ENCODE assay signal across 8 cellular contexts in genomic region chr2:164992818-164993217, GRCh38. TPM values are rescaled to one million over a fixed set of nuclear protein-coding genes. Genes with fewer than 3 reads are reported as not detected.
DNase-seq lines count a peak whose midpoint lies in the region; ATAC-seq and TF ChIP-seq lines count a peak whose summit lies in the region.

No MANE protein-coding gene starts in this region.

- H2AK5ac ChIP-seq in H9 (ENCODE audit: insufficient read length, low read length), result no peak overlapping the region

- no peak overlapping the region for H4K5ac ChIP-seq in H9 (ENCODE audit: insufficient read length, low read depth, low read length)

- H3K4me3 Mint-ChIP-seq in H9 (no peak overlapping the region), MCF 10A (ENCODE audit: unreplicated experiment) (no peak overlapping the region)
- no peak overlapping the region for H3K4me3 Mint-ChIP-seq in stimulated activated naive B cell treated with anti-CD40 and anti-IgM and Interleukin-4, amounts not matched to agents 10 μg/mL and 1 μg/mL and 100 μg/mL, for 72 hours

- no peaks in the 10 kb centered on the region for H3K23me2 ChIP-seq in H9 (ENCODE audit: insufficient read length, low read depth, low read length, poor library complexity, severe bottlenecking)

- H3K18ac ChIP-seq in H9 (ENCODE audit: insufficient read length, low read depth, low read length), result no peak overlapping the region

- intact Hi-C loops in MCF 10A (cut with micrococcal nuclease), result loop anchor here (1.0 to 5.0 kb wide), 3 partner anchors 211 to 300 kb away; partner anchors contain the start of gene SCN3A

- no peak overlapping the region for H3K27ac ChIP-seq in H9 (ENCODE audit: insufficient read length, low read depth, low read length)
- H3K27ac ChIP-seq in RWPE2 (ENCODE audit: poor library complexity, severe bottlenecking), result peak overlapping the region; percentile 57

- no peaks in the 10 kb centered on the region for H3K79me2 ChIP-seq in H9 (ENCODE audit: insufficient read depth, low read length)

- CTCF ChIA-PET in MCF 10A (lab: Yijun Ruan, JAX), result interaction anchor here (0.6 to 5.8 kb wide), 27 partner anchors 17 to 903 kb away, joined by 3 to 52 read pairs (median 4); partner anchors contain the start of genes COBLL1, SCN2A and SCN3A

- H2AFZ ChIP-seq in H9 (ENCODE audit: low read length), result no peak overlapping the region

- H3K27ac Mint-ChIP-seq in H9, result no peak overlapping the region
- H3K27ac Mint-ChIP-seq in MCF 10A (ENCODE audit: low read depth, unreplicated experiment), result peak overlapping the region; percentile 31
- peak overlapping the region; percentile 74 for H3K27ac Mint-ChIP-seq in stimulated activated naive B cell treated with anti-CD40 and anti-IgM and Interleukin-4, amounts not matched to agents 10 μg/mL and 1 μg/mL and 100 μg/mL, for 72 hours

- H3K4me2 ChIP-seq in H9 (ENCODE audit: insufficient read depth, insufficient read length, low read length), result no peak overlapping the region

- no peak overlapping the region for H4K8ac ChIP-seq in H9 (replicated peaks; ENCODE audit: insufficient read length, low read depth, low read length)

- DNase-seq in activated gamma-delta T cell treated with Interleukin-2 at 50 U/mL for 16 hours (peak; percentile 31), activated gamma-delta T cell (lab: John Stamatoyannopoulos, UW) (no peak), H9 (no peak), M059J (ENCODE audit: low read depth) (peak; percentile 90), RWPE2 (ENCODE audit: low spot score) (no peak), MCF 10A (ENCODE audit: unreplicated experiment) (peak; percentile 87), left kidney (ENCODE audit: low read depth, low spot score) (peak; percentile 84)
- DNase-seq in stimulated activated naive B cell treated with anti-CD40 and anti-IgM and Interleukin-4, amounts not matched to agents 10 μg/mL and 1 μg/mL and 100 μg/mL, for 72 hours, result peak; percentile 22

- TF ChIP-seq CTCF in H9 (conservative IDR thresholded peaks at IDR 0.05) (peak; percentile 69), RWPE2 (IDR thresholded peaks at IDR 0.05; ENCODE audit: poor library complexity, severe bottlenecking) (peak; percentile 54), MCF 10A (IDR thresholded peaks at IDR 0.05; ENCODE audit: unreplicated experiment) (peak; percentile 30)

- H3K79me1 ChIP-seq in H9 (ENCODE audit: insufficient read depth, low read depth, low read length, poor library complexity, severe bottlenecking), result no peaks in the 10 kb centered on the region

- no peak overlapping the region for H2BK20ac ChIP-seq in H9 (ENCODE audit: low read depth, low read length, poor library complexity, severe bottlenecking)

- H3K4ac ChIP-seq in H9 (ENCODE audit: low read depth, low read length), result no peak overlapping the region

- H3K9me3 Mint-ChIP-seq in H9, result no peaks in the 10 kb centered on the region
- no peaks in the 10 kb centered on the region for H3K9me3 Mint-ChIP-seq in MCF 10A (ENCODE audit: unreplicated experiment)
- peaks cover 5 to 7% of the 10 kb centered on the region in 2 donors for H3K9me3 Mint-ChIP-seq in stimulated activated naive B cell treated with anti-CD40 and anti-IgM and Interleukin-4, amounts not matched to agents 10 μg/mL and 1 μg/mL and 100 μg/mL, for 72 hours

- POLR2A ChIA-PET in MCF 10A (lab: Yijun Ruan, JAX), result interaction anchor here (0.9 to 1.8 kb wide), 2 partner anchors 151 to 211 kb away, joined by 3 to 6 read pairs; partner anchors contain the start of genes COBLL1 and SCN3A

- H3K23ac ChIP-seq in H9 (ENCODE audit: insufficient read length, low read depth, low read length), result no peak overlapping the region

- H3K4me1 ChIP-seq in H9 (ENCODE audit: insufficient read depth, low read length) (no peaks in the 10 kb centered on the region), RWPE2 (ENCODE audit: insufficient read depth, poor library complexity, severe bottlenecking) (peaks cover 12% of the 10 kb centered on the region)

- H3K4me3 ChIP-seq in RWPE2 (ENCODE audit: severe bottlenecking), result no peak overlapping the region

- H3K56ac ChIP-seq in H9 (ENCODE audit: insufficient read length, low read depth, low read length), result no peak overlapping the region

- WGBS in H9 (ENCODE audit: extremely low coverage, insufficient read length, low lambda C conversion rate), result no CpG with 5 or more reads among the region's 5 CpGs

- H3K36me3 Mint-ChIP-seq in H9 (ENCODE audit: insufficient read depth in 1 of 3, low read depth in 3 of 3) (no peaks in the 10 kb centered on the region), MCF 10A (ENCODE audit: insufficient read depth, unreplicated experiment) (no peaks in the 10 kb centered on the region)
- peaks cover 3 to 14% of the 10 kb centered on the region in 2 donors for H3K36me3 Mint-ChIP-seq in stimulated activated naive B cell treated with anti-CD40 and anti-IgM and Interleukin-4, amounts not matched to agents 10 μg/mL and 1 μg/mL and 100 μg/mL, for 72 hours

- no peaks in the 10 kb centered on the region for H3K9me3 ChIP-seq in H9 (ENCODE audit: control insufficient read depth, low read depth, low read length)
- no peaks in the 10 kb centered on the region for H3K9me3 ChIP-seq in RWPE2 (ENCODE audit: severe bottlenecking)

- H3K9ac ChIP-seq in H9 (ENCODE audit: extremely low read depth, insufficient read length, low read length), result no peak overlapping the region

- H2BK5ac ChIP-seq in H9 (ENCODE audit: insufficient read length, low read length), result no peak overlapping the region

- no peak overlapping the region for H4K91ac ChIP-seq in H9 (ENCODE audit: insufficient read length, low read depth, low read length)

- no peak overlapping the region for H2BK15ac ChIP-seq in H9 (ENCODE audit: low read depth, low read length)

- no peak overlapping the region for H3T11ph ChIP-seq in H9 (ENCODE audit: low read length)

- no peaks in the 10 kb centered on the region for H4K20me1 ChIP-seq in H9 (ENCODE audit: control insufficient read depth, insufficient read depth, insufficient read length)

- peak; percentile 50 for ATAC-seq in RWPE2 (ENCODE audit: low read depth)
- ATAC-seq in stimulated activated naive B cell treated with anti-CD40 and anti-IgM and Interleukin-4, amounts not matched to agents 10 μg/mL and 1 μg/mL and 100 μg/mL, for 72 hours (replicated peaks), result peak; percentile 68 to 71

- H2BK120ac ChIP-seq in H9 (ENCODE audit: low read depth, low read length, poor library complexity, severe bottlenecking), result no peak overlapping the region

- H3K27me3 ChIP-seq in H9 (ENCODE audit: insufficient read depth, low read length) (no peaks in the 10 kb centered on the region), RWPE2 (ENCODE audit: insufficient read depth, poor library complexity, severe bottlenecking) (no peaks in the 10 kb centered on the region)

- no peak overlapping the region for H3K14ac ChIP-seq in H9 (ENCODE audit: insufficient read depth, low read length)

- H3K4me1 Mint-ChIP-seq in H9, result peaks cover 2 to 12% of the 10 kb centered on the region in 2 experiments; a peak in 3 of 4 replicates
- peaks cover 22% of the 10 kb centered on the region for H3K4me1 Mint-ChIP-seq in MCF 10A (ENCODE audit: insufficient read depth, unreplicated experiment)
- peaks cover 26 to 40% of the 10 kb centered on the region in 2 donors for H3K4me1 Mint-ChIP-seq in stimulated activated naive B cell treated with anti-CD40 and anti-IgM and Interleukin-4, amounts not matched to agents 10 μg/mL and 1 μg/mL and 100 μg/mL, for 72 hours

- no peak overlapping the region for H2BK12ac ChIP-seq in H9 (ENCODE audit: insufficient read length, low read depth, low read length)

- H3K27me3 Mint-ChIP-seq in H9 (ENCODE audit: low read depth), result no peaks in the 10 kb centered on the region; the same call in 1 of the 2 replicates
- no peaks in the 10 kb centered on the region for H3K27me3 Mint-ChIP-seq in MCF 10A (ENCODE audit: insufficient read depth, unreplicated experiment)
- H3K27me3 Mint-ChIP-seq in stimulated activated naive B cell treated with anti-CD40 and anti-IgM and Interleukin-4, amounts not matched to agents 10 μg/mL and 1 μg/mL and 100 μg/mL, for 72 hours, result no peaks in the 10 kb centered on the region

- no TSS peak for BruUV-seq in MCF 10A (replicated peaks; lab: Mats Ljungman, UMichigan)

- H3K36me3 ChIP-seq in RWPE2 (ENCODE audit: low read depth), result no peaks in the 10 kb centered on the region

RNA-seq across cellular contexts. Expression of gene SLC38A11, which starts 37.5 kb away (rescaled TPM):
- total RNA-seq in H9 (2021) (not detected in 2 replicates), MCF 10A (2022) (not detected in 2 replicates)
- total RNA-seq in M059J (2014; rRNA removed; shearing (Covaris generic)), result 0.44 and 0.62 TPM in 2 replicates

Comparison
In these comparisons a context has a peak if more than half of its experiments do, and no peak if none do; other contexts are left out.
1. DNase-seq: peak in activated gamma-delta T cell treated with Interleukin-2 at 50 U/mL for 16 hours (single experiment), M059J (single experiment), MCF 10A (single experiment), left kidney (single experiment) and stimulated activated naive B cell treated with anti-CD40 and anti-IgM and Interleukin-4, amounts not matched to agents 10 μg/mL and 1 μg/mL and 100 μg/mL, for 72 hours (single experiment); none in activated gamma-delta T cell (single experiment), H9 (single experiment) and RWPE2 (single experiment).
2. H3K27ac Mint-ChIP-seq: peak in MCF 10A (single experiment) and stimulated activated naive B cell treated with anti-CD40 and anti-IgM and Interleukin-4, amounts not matched to agents 10 μg/mL and 1 μg/mL and 100 μg/mL, for 72 hours (single experiment); none in H9 (0 of 3).
3. Peak in every context shown above with its lines, with median percentiles within 50 percentile points of each other: CTCF ChIP-seq.